In the genomic region with DNA sequence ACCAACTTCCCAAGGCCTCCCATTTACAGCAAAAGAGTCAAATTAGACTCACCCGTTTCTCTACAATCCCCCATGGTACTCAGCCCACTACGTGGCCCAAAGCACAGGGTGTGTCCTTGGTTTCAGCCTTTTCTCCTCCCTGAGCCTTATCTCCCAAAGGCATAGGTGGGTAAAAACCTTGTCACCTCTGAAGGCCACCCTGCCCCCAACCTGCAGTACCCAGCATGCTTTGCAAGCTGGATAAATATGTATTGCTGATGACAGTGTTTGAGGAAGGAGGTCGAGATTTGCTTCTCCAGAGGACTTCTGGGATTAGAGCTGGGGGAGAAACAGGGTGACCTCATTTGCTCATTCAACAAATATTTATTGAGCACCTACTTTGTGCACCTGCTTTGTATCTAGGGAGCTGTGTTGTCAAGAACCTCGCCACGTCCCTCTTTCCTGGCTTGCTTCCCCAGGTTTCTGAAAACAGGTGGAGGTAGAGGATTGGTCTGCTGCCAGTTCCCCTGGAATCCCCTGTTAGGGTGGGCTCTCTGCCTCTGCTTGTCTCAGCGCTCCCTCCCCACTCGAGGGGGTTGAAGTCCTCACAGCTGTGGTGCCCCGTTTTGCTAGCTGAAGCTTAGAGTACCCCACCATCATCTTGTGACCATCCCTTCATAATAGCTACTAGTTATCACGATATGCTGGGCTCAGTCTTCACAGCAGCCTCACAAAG, we compare ENCODE assay signal across 8 cellular contexts. TPM values are rescaled to one million over a fixed set of nuclear protein-coding genes. Genes with fewer than 3 reads are reported as not detected.
DNase-seq lines count a peak whose midpoint lies in the region; ATAC-seq, FAIRE-seq and TF ChIP-seq lines count a peak whose summit lies in the region.

No MANE protein-coding gene starts in this region.

- no peaks in the 10 kb centered on the region for H3K9me3 ChIP-seq in BLaER1 treated with 17β-estradiol and CSF1 and Interleukin-3, amounts not matched to agents 10 nM and 100 nM (replicated peaks in 1 of 11)
- H3K9me3 ChIP-seq in Loucy (ENCODE audit: insufficient read depth, low read depth, low read length): no peaks in the 10 kb centered on the region

- H3K9ac ChIP-seq in BLaER1 treated with 17β-estradiol and CSF1 and Interleukin-3, amounts not matched to agents 10 nM and 100 nM: peak overlapping the region; percentile 15 to 96 (median 90); a peak in 16 of 22 replicates
- H3K9ac ChIP-seq in Loucy (ENCODE audit: low read depth, low read length, poor library complexity, severe bottlenecking): peak overlapping the region; percentile 97

- H3K9me3 Mint-ChIP-seq in chondrocyte (ENCODE audit: low read depth) (no peaks in the 10 kb centered on the region), nephron progenitor cell (no peaks in the 10 kb centered on the region)

- H2AFZ ChIP-seq in Loucy (ENCODE audit: low read length): no peak overlapping the region

- peaks cover 75% of the 10 kb centered on the region for H3K79me2 ChIP-seq in Loucy (ENCODE audit: insufficient read depth, low read length)

- WGBS in lower leg skin, 2 donors: 40 to 44% methylated on average over 9 of the region's 9 CpGs

- no peak for ATAC-seq in GM19324 (IDR thresholded peaks at IDR 0.05; ENCODE audit: low FRiP score, unreplicated experiment)
- no peak for ATAC-seq in activated CD4-positive, CD25-positive, alpha-beta regulatory T cell treated with anti-CD3 and anti-CD28 coated beads, Interleukin-2, amount 50 U/mL, for 24 hours

- H3K27ac ChIP-seq in BLaER1 treated with 17β-estradiol and CSF1 and Interleukin-3, amounts not matched to agents 10 nM and 100 nM: peak overlapping the region in 10 of 11 experiments; percentile 8 to 96 (median 90); a peak in 14 of 22 replicates

- H3K9me2 ChIP-seq in Loucy (replicated peaks; ENCODE audit: low read depth, low read length): no peaks in the 10 kb centered on the region

- H3K4me1 ChIP-seq in BLaER1 treated with 17β-estradiol and CSF1 and Interleukin-3, amounts not matched to agents 10 nM and 100 nM: peaks cover 72 to 79% (median 76%) of the 10 kb centered on the region in 10 experiments
- H3K4me1 ChIP-seq in Loucy (ENCODE audit: insufficient read depth, low read length, poor library complexity, severe bottlenecking): peaks cover 51% of the 10 kb centered on the region

- no peaks in the 10 kb centered on the region for H3K27me3 Mint-ChIP-seq in chondrocyte (ENCODE audit: low read depth)
- peaks cover 11% of the 10 kb centered on the region for H3K27me3 Mint-ChIP-seq in nephron progenitor cell (ENCODE audit: low read depth, poor library complexity)

- H3K27me3 ChIP-seq in BLaER1 treated with 17β-estradiol and CSF1 and Interleukin-3, amounts not matched to agents 10 nM and 100 nM: no peaks in the 10 kb centered on the region
- no peaks in the 10 kb centered on the region for H3K27me3 ChIP-seq in Loucy (ENCODE audit: insufficient read depth, low read length, poor library complexity, severe bottlenecking)

- H3K4me2 ChIP-seq in BLaER1 treated with 17β-estradiol and CSF1 and Interleukin-3, amounts not matched to agents 10 nM and 100 nM: peak overlapping the region; percentile 87 to 100 (median 97)
- H3K4me2 ChIP-seq in Loucy (ENCODE audit: low read depth, low read length, poor library complexity, severe bottlenecking): peak overlapping the region; percentile 89

- H3K36me3 ChIP-seq in BLaER1 treated with 17β-estradiol and CSF1 and Interleukin-3, amounts not matched to agents 10 nM and 100 nM: peaks cover 0 to 58% (median 37%) of the 10 kb centered on the region in 11 experiments; a peak in 16 of 22 replicates
- peaks cover 2% of the 10 kb centered on the region; the same call in 1 of the 2 replicates for H3K36me3 ChIP-seq in Loucy (ENCODE audit: insufficient read depth, low read length)

- H3K4me1 Mint-ChIP-seq in chondrocyte (ENCODE audit: low read depth) (peaks cover 76% of the 10 kb centered on the region), nephron progenitor cell (peaks cover 61% of the 10 kb centered on the region)

- no peak for TF ChIP-seq POLR2A in lower leg skin (IDR thresholded peaks at IDR 0.05)
- no peak for TF ChIP-seq POLR2A in GM12891 (IDR thresholded peaks at IDR 0.05; ENCODE audit: low read depth, low read length)

- H3K4me3 Mint-ChIP-seq in chondrocyte (ENCODE audit: unreplicated experiment) (peak overlapping the region; percentile 97), nephron progenitor cell (peak overlapping the region; percentile 58)

- FAIRE-seq in GM12891 (lab: Jason Lieb, UNC): no peak

- no peaks in the 10 kb centered on the region; the same call in 1 of the 2 replicates for H3F3A ChIP-seq in Loucy (ENCODE audit: low read depth)

- no peak for DNase-seq in chondrocyte (ENCODE audit: low spot score)
- no peak for DNase-seq in nephron progenitor cell
- no peak for DNase-seq in lower leg skin (ENCODE audit: low spot score in 2 of 2)
- no peak for DNase-seq in GM12891 (ENCODE audit: insufficient read length, low spot score)

- peak overlapping the region in 7 of 10 experiments; percentile 90 to 99 (median 98); a peak in 10 of 20 replicates for H3K4me3 ChIP-seq in BLaER1 treated with 17β-estradiol and CSF1 and Interleukin-3, amounts not matched to agents 10 nM and 100 nM
- H3K4me3 ChIP-seq in Loucy (ENCODE audit: low read length, poor library complexity, severe bottlenecking) (peak overlapping the region; percentile 88), lower leg skin (ENCODE audit: low read depth, poor library complexity, severe bottlenecking) (no peak overlapping the region)

- peaks cover 62 to 72% (median 71%) of the 10 kb centered on the region in 11 experiments for H4K20me1 ChIP-seq in BLaER1 treated with 17β-estradiol and CSF1 and Interleukin-3, amounts not matched to agents 10 nM and 100 nM
- peaks cover 59% of the 10 kb centered on the region for H4K20me1 ChIP-seq in Loucy (ENCODE audit: insufficient read depth, low read length, poor library complexity, severe bottlenecking)

- H3K36me3 Mint-ChIP-seq in chondrocyte (ENCODE audit: low read depth) (peaks cover 10% of the 10 kb centered on the region), nephron progenitor cell (ENCODE audit: low read depth) (peaks cover under 1% of the 10 kb centered on the region)

- intact Hi-C loops in lower leg skin (cut with DNase I; ENCODE audit: low total_unique reads): no loop called here

- peak overlapping the region; percentile 96 for H3K27ac Mint-ChIP-seq in chondrocyte (ENCODE audit: unreplicated experiment)
- H3K27ac Mint-ChIP-seq in nephron progenitor cell: no peak overlapping the region

- TF ChIP-seq CTCF in Loucy (conservative IDR thresholded peaks at IDR 0.05; ENCODE audit: low read length) (no peak), chondrocyte (IDR thresholded peaks at IDR 0.05) (no peak), nephron progenitor cell (IDR thresholded peaks at IDR 0.05) (no peak), lower leg skin (IDR thresholded peaks at IDR 0.05) (no peak)

TF ChIP-seq in GM12891, 5 proteins besides CTCF, POLR2A, EP300 and RAD21:
- no peak for TF ChIP-seq SPI1 (IDR thresholded peaks at IDR 0.05; ENCODE audit: low read depth, low read length)
- no peak for TF ChIP-seq POU2F2 (IDR thresholded peaks at IDR 0.05; ENCODE audit: low read depth, low read length)
- no peak for TF ChIP-seq TAF1 (IDR thresholded peaks at IDR 0.05; ENCODE audit: low read depth, low read length)
- TF ChIP-seq POLR2AphosphoS5 (IDR thresholded peaks at IDR 0.05; ENCODE audit: low read depth, low read length): no peak
- TF ChIP-seq PAX5 (IDR thresholded peaks at IDR 0.05; ENCODE audit: insufficient read depth, low read length, severe bottlenecking): no peak

RNA-seq across cellular contexts. Expression of gene LASP1, which starts 3.0 kb away (rescaled TPM):
- total RNA-seq in chondrocyte (444 to 599 TPM (median 593 TPM) in 3 replicates), lower leg skin (10 to 100 TPM; 51.8 to 76.2 (median 63.9) TPM)
- polyA plus RNA-seq in GM12891 (2012; ENCODE audit: low read depth, missing spikeins): 88.8 TPM

RNA-seq across cellular contexts. Expression of gene RPL23, which starts 19.3 kb away (rescaled TPM):
- total RNA-seq in chondrocyte: 916 to 959 TPM (median 937 TPM) in 3 replicates
- 1,000 to 10,000 TPM; 1,475 to 2,290 (median 1,639) TPM for total RNA-seq in lower leg skin
- polyA plus RNA-seq in GM12891 (2012; ENCODE audit: low read depth, missing spikeins): 5,289 TPM

RNA-seq across cellular contexts. Expression of gene CWC25, which starts 47.7 kb away (rescaled TPM):
- total RNA-seq in chondrocyte: 8.3 to 13.5 TPM (median 11.8 TPM) in 3 replicates
- 10 to 100 TPM; 24.2 to 49.8 (median 33.3) TPM for total RNA-seq in lower leg skin
- polyA plus RNA-seq in GM12891 (2012; ENCODE audit: low read depth, missing spikeins): 16.1 TPM
